Comparison of ENCODE assay signal across 22 cellular contexts in genomic region chr9:134677743-134678142, GRCh38. TPM values are rescaled to one million over a fixed set of nuclear protein-coding genes. Genes with fewer than 3 reads are reported as not detected.
"Had no signal": no experiment of that assay in that cellular context is flagged by ENCODE, and none has a peak within 500 bp of the region (broad histone marks: within the 10 kb centered on the region; RNA-seq: fewer than 3 reads in every experiment).

No MANE protein-coding gene starts in this region.

- ATAC-seq: activated T-helper 17 cell treated with anti-CD3 and anti-CD28 coated beads, Interleukin-2, amount 50 U/mL, for 72 hours; heart right ventricle; left colon; naive thymus-derived CD8-positive, alpha-beta T cell; psoas muscle; right cardiac atrium; stimulated activated naive B cell treated with anti-CD40 and anti-IgM and Interleukin-4, amounts not matched to agents 10 μg/mL and 1 μg/mL and 100 μg/mL, for 72 hours had no signal

- H3K27me3 ChIP-seq: heart right ventricle, ovary, transverse colon, vagina had no signal

- H3K9me3 ChIP-seq: ovary, transverse colon, vagina had no signal

- H3K27ac ChIP-seq: epithelial cell of prostate, heart right ventricle, ovary, psoas muscle, skin epidermis, transverse colon had no signal

- H3K4me3 ChIP-seq: heart right ventricle, ovary, psoas muscle, skin epidermis, transverse colon had no signal

- H3K4me1 ChIP-seq: psoas muscle had no signal

- DNase-seq: activated naive CD4-positive, alpha-beta T cell; activated naive CD8-positive, alpha-beta T cell treated with anti-CD3 and anti-CD28 coated beads, Interleukin-2, amount 10 ng/mL, durations not matched to agents 7 days and 5 days; activated T-cell treated with anti-CD3 and anti-CD28 coated beads, Interleukin-2, amount 50 U/mL, for 24 hours; amniotic stem cell; cerebellar nuclear complex; cortex of kidney; endodermal cell; heart right ventricle; islet precursor cell; left colon; stimulated activated CD4-positive, alpha-beta T cell treated with anti-CD3 and anti-CD28 coated beads, Interleukin-15, amount 100 ng/mL, for 24 hours; stimulated activated naive B cell treated with anti-CD40 and anti-IgM and Interleukin-4, amounts not matched to agents 10 μg/mL and 1 μg/mL and 100 μg/mL, for 72 hours; T-helper 1 cell; transverse colon had no signal

- H3K36me3 ChIP-seq: heart right ventricle, ovary, transverse colon, vagina had no signal

RNA-seq across cellular contexts. Expression of gene COL5A1, which starts 36.1 kb away (rescaled TPM):
- polyA plus RNA-seq: naive thymus-derived CD8-positive, alpha-beta T cell had no signal
